Comparison of ENCODE assay signal across 1 cellular context in genomic region chr20:23119456-23120216, GRCh38.
TF ChIP-seq lines count a peak whose summit lies in the region.

No MANE protein-coding gene starts in this region.

TF ChIP-seq in endothelial cell of umbilical vein, 7 proteins besides CTCF, POLR2A, EP300 and RAD21 (continued from another document):
- no peak for TF ChIP-seq EZH2 (IDR thresholded peaks at IDR 0.05; ENCODE audit: borderline replicate concordance, low read depth, low read length, severe bottlenecking)
TF ChIP-seq in endothelial cell of umbilical vein: peak in this region for 0.
